In genomic region chr4:7043521-7044414, GRCh38 we compare ENCODE assay signal across 8 cellular contexts. TPM values are rescaled to one million over a fixed set of nuclear protein-coding genes. Genes with fewer than 3 reads are reported as not detected.
DNase-seq lines count a peak whose midpoint lies in the region; FAIRE-seq and TF ChIP-seq lines count a peak whose summit lies in the region.

No MANE protein-coding gene starts in this region.

- intact Hi-C loops in tibial artery (cut with DNase I; ENCODE audit: low total_unique reads): loop anchor here (2.0 to 10.0 kb wide), 3 partner anchors 25 to 259 kb away; partner anchors contain the start of genes GRPEL1 and KIAA0232

- H3K4me3 Mint-ChIP-seq in nephron: peak overlapping the region; percentile 88 to 93 (median 90)

- H3K27ac ChIP-seq in tibial artery: peak overlapping the region; percentile 90 to 99

- H3K27me3 ChIP-seq in tibial artery: no peaks in the 10 kb centered on the region

- peaks cover 0 to 54% (median 41%) of the 10 kb centered on the region in 4 donors for H3K4me1 ChIP-seq in tibial artery

- peaks cover 7% of the 10 kb centered on the region for H3K27me3 Mint-ChIP-seq in nephron (ENCODE audit: low read depth)

- no peaks in the 10 kb centered on the region for H3K9me3 Mint-ChIP-seq in nephron

- no peaks in the 10 kb centered on the region for H3K36me3 Mint-ChIP-seq in nephron (ENCODE audit: low read depth)

- peak overlapping the region; percentile 90 for H3K4me3 ChIP-seq in HFF-Myc (replicated peaks; ENCODE audit: low read depth, low read length)
- H3K4me3 ChIP-seq in epithelial cell of proximal tubule (ENCODE audit: low read depth, low read length): peak overlapping the region; percentile 94
- H3K4me3 ChIP-seq in tibial artery: peak overlapping the region; percentile 96 to 100

- peak; percentile 29 for FAIRE-seq in GM18507 (lab: Jason Lieb, UNC)

- peaks cover 51% of the 10 kb centered on the region for H3K4me1 Mint-ChIP-seq in nephron

- H3K36me3 ChIP-seq in tibial artery: no peaks in the 10 kb centered on the region

- no peaks in the 10 kb centered on the region for H3K9me3 ChIP-seq in tibial artery

- H3K27ac Mint-ChIP-seq in nephron: peak overlapping the region; percentile 49 to 88 (median 69)

- TF ChIP-seq CTCF in HFF-Myc (IDR thresholded peaks at IDR 0.05; ENCODE audit: low read depth, low read length, missing control alignments) (no peak), epithelial cell of proximal tubule (conservative IDR thresholded peaks at IDR 0.05; ENCODE audit: low read depth, low read length) (no peak), nephron (IDR thresholded peaks at IDR 0.05; ENCODE audit: unreplicated experiment in 3 of 3) (no peak), tibial artery (IDR thresholded peaks at IDR 0.05) (no peak)

- DNase-seq in GM18507 (ENCODE audit: extremely low spot score, insufficient read length, low read depth): peak; percentile 56
- no peak for DNase-seq in HFF-Myc (ENCODE audit: extremely low read depth, low read depth)
- DNase-seq in NCI-H526 treated with DMSO at 0.1 percent for 48 hours (lab: John Stamatoyannopoulos, UW): peak; percentile 25
- DNase-seq in activated T-cell treated with anti-CD3 and anti-CD28 coated beads for 24 hours (ENCODE audit: low read depth): peak; percentile 19
- DNase-seq in epithelial cell of proximal tubule (ENCODE audit: low read depth): no peak
- peak in 1 of 2 donors; percentile 75 for DNase-seq in tibial artery
- DNase-seq in NCI-H226: no peak

RNA-seq across cellular contexts. Expression of gene TADA2B, which starts 0.6 kb away (rescaled TPM):
- 15.2 and 16.9 TPM in 2 replicates for total RNA-seq in epithelial cell of proximal tubule

RNA-seq across cellular contexts. Expression of gene GRPEL1, which starts 24.1 kb away (rescaled TPM):
- 45.8 and 52.7 TPM in 2 replicates for total RNA-seq in epithelial cell of proximal tubule

Comparison
In these comparisons a context has a peak if more than half of its experiments do, and no peak if none do; other contexts are left out.
1. DNase-seq: peak in GM18507 (single experiment), NCI-H526 treated with DMSO at 0.1 percent for 48 hours (single experiment) and activated T-cell treated with anti-CD3 and anti-CD28 coated beads for 24 hours (single experiment); none in HFF-Myc (single experiment), epithelial cell of proximal tubule (single experiment) and NCI-H226 (single experiment).
2. Peak in every context shown above with its lines, with median percentiles within 50 percentile points of each other: H3K4me3 ChIP-seq.